ENCODE assay signal across 12 cellular contexts in the genomic region with DNA sequence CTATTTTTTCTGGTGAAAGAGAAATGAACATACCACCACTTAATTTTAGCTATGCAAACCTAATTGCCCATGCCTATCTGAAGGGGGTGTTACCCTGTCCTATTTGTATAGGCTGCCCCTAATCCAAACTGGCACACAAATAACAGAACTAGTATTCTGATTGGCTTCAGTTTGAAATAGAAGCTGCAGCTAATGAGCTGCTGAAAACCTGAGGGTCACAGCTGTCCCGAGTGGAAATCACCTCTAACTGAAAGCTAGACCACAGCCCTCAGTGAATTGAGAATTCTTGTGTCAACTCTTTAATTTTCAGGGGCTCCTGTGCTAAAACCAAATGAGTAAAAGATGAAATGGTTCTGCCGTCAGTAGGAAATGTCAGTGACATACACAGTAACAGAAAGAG. TPM values are rescaled to one million over a fixed set of nuclear protein-coding genes. Genes with fewer than 3 reads are reported as not detected.
DNase-seq lines count a peak whose midpoint lies in the region; ATAC-seq and TF ChIP-seq lines count a peak whose summit lies in the region.
"Had no signal": no experiment of that assay in that cellular context is flagged by ENCODE, and none has a peak within 500 bp of the region (broad histone marks: within the 10 kb centered on the region; RNA-seq: fewer than 3 reads in every experiment).

No MANE protein-coding gene starts in this region.

- peaks cover 16% of the 10 kb centered on the region for H3K4me1 Mint-ChIP-seq in brain

- H3K27me3 Mint-ChIP-seq in brain, result peaks cover 4% of the 10 kb centered on the region
- H3K27me3 Mint-ChIP-seq: activated naive CD8-positive, alpha-beta T cell treated with anti-CD3 and anti-CD28 coated beads, Interleukin-2, amount 10 ng/mL, durations not matched to agents 7 days and 5 days had no signal

- H3K9me3 ChIP-seq in MG63, result no peaks in the 10 kb centered on the region
- H3K9me3 ChIP-seq: vagina had no signal

- no peak for TF ChIP-seq CTCF in brain (conservative IDR thresholded peaks at IDR 0.05)

- no peaks in the 10 kb centered on the region for H3K27me3 ChIP-seq in MG63
- H3K27me3 ChIP-seq: vagina had no signal

- peak overlapping the region in 1 of 5 experiments; percentile 3 for H3K4me3 Mint-ChIP-seq in brain
- H3K4me3 Mint-ChIP-seq: activated naive CD8-positive, alpha-beta T cell treated with anti-CD3 and anti-CD28 coated beads, Interleukin-2, amount 10 ng/mL, durations not matched to agents 7 days and 5 days had no signal

- ATAC-seq in GM18519 (IDR thresholded peaks at IDR 0.05; ENCODE audit: low FRiP score, unreplicated experiment), result peak; percentile 70
- ATAC-seq in GM21423 (IDR thresholded peaks at IDR 0.05; ENCODE audit: unreplicated experiment), result peak; percentile 76
- ATAC-seq in HG03097 (IDR thresholded peaks at IDR 0.05; ENCODE audit: low FRiP score, unreplicated experiment), result peak; percentile 67

- H3K9me3 Mint-ChIP-seq in brain, result peaks cover 0 to 8% (median 3%) of the 10 kb centered on the region in 5 experiments

- DNase-seq in MG63 (no peak), T-helper 9 cell (no peak), SW480 (ENCODE audit: low spot score) (no peak), NCI-H146 (lab: John Stamatoyannopoulos, UW) (no peak)
- DNase-seq: activated naive CD8-positive, alpha-beta T cell treated with anti-CD3 and anti-CD28 coated beads, Interleukin-2, amount 10 ng/mL, durations not matched to agents 7 days and 5 days; COR-L47 had no signal

- no peaks in the 10 kb centered on the region for H3K36me3 Mint-ChIP-seq in brain

- H3K4me3 ChIP-seq in MG63, result no peak overlapping the region
- H3K4me3 ChIP-seq: vagina had no signal

- no peaks in the 10 kb centered on the region for H3K36me3 ChIP-seq in MG63
- H3K36me3 ChIP-seq: vagina had no signal

- peak overlapping the region in 3 of 5 experiments; percentile 22 to 58 (median 40) for H3K27ac Mint-ChIP-seq in brain
- H3K27ac Mint-ChIP-seq: activated naive CD8-positive, alpha-beta T cell treated with anti-CD3 and anti-CD28 coated beads, Interleukin-2, amount 10 ng/mL, durations not matched to agents 7 days and 5 days had no signal

RNA-seq across cellular contexts. Expression of a gene that starts 28.7 kb away (rescaled TPM):
- not detected for polyA plus RNA-seq in brain (ENCODE audit: insufficient read depth, low read depth, low replicate concordance)
- total RNA-seq in MG63 (2014; rRNA removed; shearing (Covaris generic); ENCODE audit: low replicate concordance), result not detected in 2 replicates
- polyA plus RNA-seq: keratinocyte had no signal
